In genomic region chr6:61649845-61650244, GRCh38 we compare ENCODE assay signal across 22 cellular contexts.
"Had no signal": no experiment of that assay in that cellular context is flagged by ENCODE, and none has a peak within 500 bp of the region (broad histone marks: within the 10 kb centered on the region; RNA-seq: fewer than 3 reads in every experiment).

No MANE protein-coding gene starts in this region.

- DNase-seq: IMR-90, Karpas-422, KG1, MG63, NCI-H1092, NCI-H1105 treated with DMSO at 0.1 percent for 48 hours, NCI-H1417 treated with DMSO at 0.1 percent for 48 hours, NCI-H146, NCI-H1694 treated with DMSO at 0.1 percent for 48 hours, NCI-H1930, NCI-H2081, NCI-H2107, NCI-H2227 treated with DMSO at 0.1 percent for 48 hours, NCI-H446, NCI-H510A, NCI-H524 treated with DMSO at 0.1 percent for 48 hours, NCI-H69, NCI-H774, RPMI8226, SHP77, SK-N-SH had no signal

- ATAC-seq: HepG2 had no signal
